8 cellular contexts compared by ENCODE assay signal in the genomic region with DNA sequence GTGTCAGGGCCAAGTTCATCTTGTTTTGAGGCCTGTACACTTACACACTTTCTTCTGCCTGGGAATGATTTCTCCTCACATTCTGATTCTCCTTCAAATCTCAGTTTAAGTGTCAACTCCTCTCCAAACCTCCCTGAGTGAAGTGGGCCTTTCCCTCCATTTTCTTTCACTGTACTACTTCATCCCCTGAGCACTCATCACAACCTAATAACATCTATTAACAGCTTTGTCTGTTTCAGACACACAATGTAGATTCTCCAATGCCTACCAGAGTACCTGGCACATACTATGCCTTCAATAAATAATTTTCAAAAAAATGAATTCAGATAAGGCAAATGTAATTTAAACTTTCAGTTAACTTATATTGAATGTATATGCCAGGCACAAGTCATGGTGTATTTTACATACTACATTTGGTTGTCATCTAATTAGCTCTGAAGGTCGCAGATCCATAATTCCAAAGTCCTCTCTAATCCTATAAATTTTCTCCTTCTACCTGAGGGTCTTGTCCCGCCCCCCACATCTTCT.
A peak's percentile ranks its signal among the peaks of the same experiment; 100 is the strongest.
DNase-seq lines count a peak whose midpoint lies in the region; ATAC-seq and TF ChIP-seq lines count a peak whose summit lies in the region.

No MANE protein-coding gene starts in this region.

- peaks cover 8% of the 10 kb centered on the region for H3K27me3 Mint-ChIP-seq in stimulated activated naive CD8-positive, alpha-beta T cell treated with anti-CD3 and anti-CD28 coated beads, Interleukin-15, amount 100 ng/mL, for 72 hours

- no peaks in the 10 kb centered on the region for H3K4me1 ChIP-seq in ES-I3 (ENCODE audit: insufficient read depth, low read length)

- H3K9ac ChIP-seq in ES-I3 (ENCODE audit: low read depth, low read length), result peak overlapping the region; percentile 92; the same call in 1 of the 2 replicates

- H3K27ac ChIP-seq in VCaP, result peak overlapping the region; percentile 63

- peak overlapping the region; percentile 66 to 77 for H3K27ac Mint-ChIP-seq in stimulated activated naive CD8-positive, alpha-beta T cell treated with anti-CD3 and anti-CD28 coated beads, Interleukin-15, amount 100 ng/mL, for 72 hours

- H3K4me3 ChIP-seq in iPS-11a (ENCODE audit: low read depth, low read length), result peak overlapping the region; percentile 93

- peaks cover 5 to 6% of the 10 kb centered on the region in 2 donors for H3K9me3 Mint-ChIP-seq in stimulated activated naive CD8-positive, alpha-beta T cell treated with anti-CD3 and anti-CD28 coated beads, Interleukin-15, amount 100 ng/mL, for 72 hours

- TF ChIP-seq CTCF in VCaP (conservative IDR thresholded peaks at IDR 0.05), result no peak

- no peak for DNase-seq in stimulated activated naive CD8-positive, alpha-beta T cell treated with anti-CD3 and anti-CD28 coated beads, Interleukin-15, amount 100 ng/mL, for 72 hours
- no peak for DNase-seq in COR-L47 (lab: John Stamatoyannopoulos, UW)
- DNase-seq in DMS153 (lab: John Stamatoyannopoulos, UW), result no peak
- DNase-seq in dedifferentiated amniotic fluid mesenchymal stem cell (ENCODE audit: extremely low spot score), result no peak

- H3K4me1 Mint-ChIP-seq in stimulated activated naive CD8-positive, alpha-beta T cell treated with anti-CD3 and anti-CD28 coated beads, Interleukin-15, amount 100 ng/mL, for 72 hours, result peaks cover 36% of the 10 kb centered on the region

- H3K36me3 ChIP-seq in ES-I3 (ENCODE audit: insufficient read depth, low read length), result no peaks in the 10 kb centered on the region

- ATAC-seq in HG02588 (IDR thresholded peaks at IDR 0.05; ENCODE audit: unreplicated experiment), result peak; percentile 3
- ATAC-seq in stimulated activated naive CD8-positive, alpha-beta T cell treated with anti-CD3 and anti-CD28 coated beads, Interleukin-15, amount 100 ng/mL, for 72 hours, result peak; percentile 3

- no peaks in the 10 kb centered on the region for H3K9me3 ChIP-seq in ES-I3 (ENCODE audit: control insufficient read depth, insufficient read depth, low read length)

- H3K4me3 Mint-ChIP-seq in stimulated activated naive CD8-positive, alpha-beta T cell treated with anti-CD3 and anti-CD28 coated beads, Interleukin-15, amount 100 ng/mL, for 72 hours, result peak overlapping the region; percentile 94 to 96
